In genomic region chr9:131277673-131278420, GRCh38 we compare ENCODE assay signal across 8 cellular contexts. TPM values are rescaled to one million over a fixed set of nuclear protein-coding genes. Genes with fewer than 3 reads are reported as not detected.
DNase-seq lines count a peak whose midpoint lies in the region; ATAC-seq and TF ChIP-seq lines count a peak whose summit lies in the region.

No MANE protein-coding gene starts in this region.

- H3K27me3 Mint-ChIP-seq in CD4-positive, CD25-positive, alpha-beta regulatory T cell: peaks cover 17% of the 10 kb centered on the region

- intact Hi-C loops in HCT116 (cut with micrococcal nuclease) (no loop called here), spleen (cut with DNase I; ENCODE audit: low total_unique reads) (no loop called here)

- BruUV-seq in HCT116 (replicated peaks; lab: Mats Ljungman, UMichigan): no TSS peak

- H2AFZ ChIP-seq in HCT116 (ENCODE audit: low read depth, low read length, poor library complexity, severe bottlenecking): peak overlapping the region; percentile 3

- no peaks in the 10 kb centered on the region for H3K9me3 ChIP-seq in CD4-positive, CD25-positive, alpha-beta regulatory T cell (ENCODE audit: control insufficient read depth in 2 of 2, low read length in 2 of 2)
- H3K9me3 ChIP-seq in HCT116 (ENCODE audit: control insufficient read depth in 1 of 2, insufficient read depth in 1 of 2, low read depth in 1 of 2, low read length in 2 of 2): no peaks in the 10 kb centered on the region
- H3K9me3 ChIP-seq in spleen: no peaks in the 10 kb centered on the region

- peak overlapping the region; percentile 89 to 97 (median 96) for H3K4me3 Mint-ChIP-seq in CD4-positive, CD25-positive, alpha-beta regulatory T cell

- peaks cover 33% of the 10 kb centered on the region for H3K4me1 ChIP-seq in CD4-positive, CD25-positive, alpha-beta regulatory T cell (ENCODE audit: control insufficient read depth, insufficient read depth, low read length, poor library complexity, severe bottlenecking)
- H3K4me1 ChIP-seq in HCT116 (ENCODE audit: control insufficient read depth in 1 of 2, insufficient read depth in 2 of 2, low read length in 2 of 2) (peaks cover 0 to 8% of the 10 kb centered on the region in 2 experiments; a peak in 1 of 4 replicates), spleen (peaks cover 6 to 81% (median 47%) of the 10 kb centered on the region in 6 donors)

- peak; percentile 59 to 87 (median 70) for DNase-seq in CD4-positive, CD25-positive, alpha-beta regulatory T cell
- DNase-seq in HCT116 (ENCODE audit: low read depth, low spot score) (peak; percentile 35), NCI-H345 treated with DMSO at 0.1 percent for 48 hours (lab: John Stamatoyannopoulos, UW; ENCODE audit: unreplicated experiment) (peak; percentile 44), cerebellar cortex (ENCODE audit: low spot score) (peak; percentile 88), iris pigment epithelial cell (ENCODE audit: low read depth) (peak; percentile 87), spleen (peak; percentile 93)

- H3K9me3 Mint-ChIP-seq in CD4-positive, CD25-positive, alpha-beta regulatory T cell: peaks cover 0 to 2% (median 0%) of the 10 kb centered on the region in 7 donors

- peak overlapping the region; percentile 87 to 95 (median 94) for H3K27ac Mint-ChIP-seq in CD4-positive, CD25-positive, alpha-beta regulatory T cell

- peaks cover 0 to 32% (median 22%) of the 10 kb centered on the region in 4 donors for H3K4me1 Mint-ChIP-seq in CD4-positive, CD25-positive, alpha-beta regulatory T cell

- H3K9me2 ChIP-seq in HCT116 (ENCODE audit: insufficient read depth): no peaks in the 10 kb centered on the region

- TF ChIP-seq RAD21 in HCT116 (IDR thresholded peaks at IDR 0.05; ENCODE audit: low read depth): no peak

- TF ChIP-seq CTCF in HCT116 (IDR thresholded peaks at IDR 0.05 in 2 of 3, conservative IDR thresholded peaks at IDR 0.05 in 1 of 3; ENCODE audit: borderline replicate concordance in 1 of 3, insufficient read depth in 1 of 3, low read depth in 2 of 3, low read length in 2 of 3) (no peak), spleen (IDR thresholded peaks at IDR 0.05 in 8 of 11, conservative IDR thresholded peaks at IDR 0.05 in 3 of 11) (peak in 1 of 11 experiments; percentile 10)

- 0 to 2% (median 1%) methylated on average over 26 to 82 of the region's 82 CpGs for WGBS in spleen, 5 donors

- no peaks in the 10 kb centered on the region for H4K20me1 ChIP-seq in HCT116 (ENCODE audit: insufficient read depth)

- H3K9ac ChIP-seq in HCT116 (ENCODE audit: low read length): peak overlapping the region; percentile 50

- H3K27ac ChIP-seq in CD4-positive, CD25-positive, alpha-beta regulatory T cell (ENCODE audit: insufficient read depth, low read length, poor library complexity, severe bottlenecking): peak overlapping the region; percentile 90
- H3K27ac ChIP-seq in HCT116 (ENCODE audit: low read depth, low read length) (no peak overlapping the region; the same call in 1 of the 2 replicates), spleen (peak overlapping the region; percentile 74 to 97 (median 90))

- H3K27me3 ChIP-seq in CD4-positive, CD25-positive, alpha-beta regulatory T cell (ENCODE audit: control insufficient read depth, insufficient read depth, low read length): peaks cover 8% of the 10 kb centered on the region
- no peaks in the 10 kb centered on the region for H3K27me3 ChIP-seq in HCT116 (ENCODE audit: insufficient read depth, low read length)
- peaks cover 0 to 33% (median 19%) of the 10 kb centered on the region in 7 donors for H3K27me3 ChIP-seq in spleen (replicated peaks in 1 of 7)

- TF ChIP-seq POLR2A in HCT116 (IDR thresholded peaks at IDR 0.05; ENCODE audit: borderline replicate concordance, extremely low read depth, insufficient read depth, insufficient read length) (no peak), spleen (IDR thresholded peaks at IDR 0.05) (no peak)

- POLR2A ChIA-PET in HCT116 (lab: Charles Lee): interaction anchor here (0.6 kb wide), 1 partner anchor 195 kb away, joined by 8 read pairs; no protein-coding TSS in a partner anchor

- peaks cover 28% of the 10 kb centered on the region for H3K36me3 Mint-ChIP-seq in CD4-positive, CD25-positive, alpha-beta regulatory T cell

- peak overlapping the region; percentile 59 for H3K4me3 ChIP-seq in CD4-positive, CD25-positive, alpha-beta regulatory T cell (ENCODE audit: low read depth, low read length)
- H3K4me3 ChIP-seq in HCT116 (replicated peaks in 1 of 2; ENCODE audit: low read depth in 1 of 2, low read length in 2 of 2) (peak overlapping the region; percentile 41 to 62), spleen (peak overlapping the region; percentile 78 to 96 (median 88))

- CTCF ChIA-PET in HCT116 (lab: Charles Lee): no interaction called here

- RAD21 ChIA-PET in HCT116 (lab: Charles Lee; ENCODE audit: low non-redundant PET in 1 of 2, low total read pairs in 2 of 2, uncharacterized antibody in 2 of 2, unreplicated experiment in 2 of 2): no interaction called here

- H3K36me3 ChIP-seq in CD4-positive, CD25-positive, alpha-beta regulatory T cell (ENCODE audit: control insufficient read depth, insufficient read depth, low read length): no peaks in the 10 kb centered on the region
- H3K36me3 ChIP-seq in HCT116 (ENCODE audit: control insufficient read depth in 1 of 2, insufficient read depth in 2 of 2, low read length in 2 of 2) (no peaks in the 10 kb centered on the region), spleen (no peaks in the 10 kb centered on the region)

- H3K4me2 ChIP-seq in HCT116 (ENCODE audit: low read length): peak overlapping the region; percentile 83

- H3K79me2 ChIP-seq in HCT116 (ENCODE audit: insufficient read depth, low read length): no peaks in the 10 kb centered on the region

- peak; percentile 37 to 51 for ATAC-seq in CD4-positive, CD25-positive, alpha-beta regulatory T cell (ENCODE audit: low read depth in 2 of 2)
- ATAC-seq in HCT116 (peak; percentile 89), HG03135 (IDR thresholded peaks at IDR 0.05; ENCODE audit: unreplicated experiment) (no peak)
- ATAC-seq in activated CD4-positive, CD25-positive, alpha-beta regulatory T cell treated with anti-CD3 and anti-CD28 coated beads, Interleukin-2, amount 50 U/mL, for 24 hours: peak; percentile 62 to 65

TF ChIP-seq in HCT116, 20 proteins besides CTCF, POLR2A, EP300 and RAD21:
- TF ChIP-seq JUND (IDR thresholded peaks at IDR 0.05) (no peak), SP1 (IDR thresholded peaks at IDR 0.05; ENCODE audit: low read depth) (no peak), YY1 (IDR thresholded peaks at IDR 0.05; ENCODE audit: extremely low read depth, insufficient replicate concordance, low read depth, low read length) (peak; percentile 81), POLR2AphosphoS5 (IDR thresholded peaks at IDR 0.05; ENCODE audit: low read depth, low read length) (peak; percentile 27; the same call in 1 of the 2 replicates)

RNA-seq across cellular contexts. Expression of gene FAM78A, which starts 1.5 kb away (rescaled TPM):
- total RNA-seq in CD4-positive, CD25-positive, alpha-beta regulatory T cell: 95.6 TPM
- polyA plus RNA-seq in CD4-positive, CD25-positive, alpha-beta regulatory T cell: 10 to 100 TPM; 16.6 to 23.0 (median 17.7) TPM
- 3.4 TPM for total RNA-seq in HCT116 (2021; ENCODE audit: unreplicated experiment)
- polyA plus RNA-seq in HCT116 (2012): 1.8 and 2.2 TPM in 2 replicates
- 10 to 100 TPM; 23.3 to 40.3 (median 32.3) TPM for total RNA-seq in spleen
- polyA plus RNA-seq in spleen: 10 to 100 TPM; 17.0 to 26.1 (median 17.4) TPM

RNA-seq across cellular contexts. Expression of gene PLPP7, which starts 11.7 kb away (rescaled TPM):
- total RNA-seq in CD4-positive, CD25-positive, alpha-beta regulatory T cell: not detected
- not detected for polyA plus RNA-seq in CD4-positive, CD25-positive, alpha-beta regulatory T cell
- total RNA-seq in HCT116 (2021; ENCODE audit: unreplicated experiment) (0.37 TPM), spleen (1 to 10 TPM; 2.3 to 3.8 (median 3.1) TPM)
- 0.12 and 0.17 TPM in 2 replicates for polyA plus RNA-seq in HCT116 (2012)
- polyA plus RNA-seq in spleen: 1 to 10 TPM; 1.1 to 2.1 (median 1.3) TPM

Comparison
In these comparisons a context has a peak if more than half of its experiments do, and no peak if none do; other contexts are left out.
1. DNase-seq: peak in every context shown above with its lines; median percentile 93 in spleen; 88 in cerebellar cortex; 87 in iris pigment epithelial cell; 70 in CD4-positive, CD25-positive, alpha-beta regulatory T cell; 44 in NCI-H345 treated with DMSO at 0.1 percent for 48 hours; 35 in HCT116.